In the genomic region with DNA sequence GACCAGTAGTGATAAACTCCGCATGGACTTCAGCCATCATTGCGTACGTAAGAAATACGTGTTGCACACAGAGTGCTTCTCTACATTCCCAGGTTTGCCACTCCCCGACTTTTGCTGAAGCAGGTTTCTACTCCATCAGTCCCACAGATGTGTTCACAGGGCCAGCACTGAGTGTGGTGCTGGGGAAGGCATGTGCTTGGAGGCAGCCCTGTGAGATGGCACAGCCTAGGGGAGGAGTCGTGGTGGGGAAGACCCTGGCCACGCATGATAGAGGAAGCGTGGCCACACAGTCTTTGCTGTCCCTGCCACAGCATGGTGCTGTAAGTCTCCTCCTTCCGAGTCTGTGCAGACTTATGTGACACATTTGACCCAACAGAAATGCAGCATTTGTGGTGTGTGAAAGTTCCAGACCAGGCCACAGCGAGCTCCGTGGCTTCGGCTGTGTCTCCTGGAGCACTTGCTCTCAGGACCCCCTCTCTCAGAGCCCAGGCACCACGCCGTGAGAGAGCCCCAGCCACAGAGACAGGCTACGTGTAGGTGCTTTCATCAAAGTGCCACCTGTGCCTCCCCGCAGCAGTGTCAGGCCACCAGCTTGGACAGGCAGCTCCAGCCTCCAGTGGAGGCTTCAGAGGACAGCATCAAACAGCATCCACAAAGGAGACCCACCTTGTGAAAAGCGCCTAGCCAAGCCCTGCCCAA, we compare ENCODE assay signal across 9 cellular contexts.
DNase-seq lines count a peak whose midpoint lies in the region; ATAC-seq and TF ChIP-seq lines count a peak whose summit lies in the region.
"Had no signal": no experiment of that assay in that cellular context is flagged by ENCODE, and none has a peak within 500 bp of the region (broad histone marks: within the 10 kb centered on the region; RNA-seq: fewer than 3 reads in every experiment).

No MANE protein-coding gene starts in this region.

- TF ChIP-seq CTCF in Panc1 (IDR thresholded peaks at IDR 0.05) (no peak), fibroblast of lung (conservative IDR thresholded peaks at IDR 0.05 in 1 of 2, IDR thresholded peaks at IDR 0.05 in 1 of 2; ENCODE audit: low read depth in 1 of 2, low read length in 2 of 2) (no peak)

- intact Hi-C loops in Panc1 (cut with micrococcal nuclease; ENCODE audit: unreplicated experiment), result no loop called here

- BruUV-seq in Panc1 (replicated peaks; lab: Mats Ljungman, UMichigan), result no TSS peak

- no peaks in the 10 kb centered on the region for H3K36me3 ChIP-seq in Panc1 (ENCODE audit: control insufficient read depth, insufficient read depth, low read length)
- no peaks in the 10 kb centered on the region for H3K36me3 ChIP-seq in fibroblast of lung (ENCODE audit: control insufficient read depth, insufficient read depth, low read length)
- H3K36me3 ChIP-seq: tibial artery had no signal

- DNase-seq in activated CD8-positive, alpha-beta memory T cell treated with anti-CD3 and anti-CD28 coated beads for 24 hours, result peak; percentile 77
- no peak for DNase-seq in activated CD8-positive, alpha-beta memory T cell treated with anti-CD3 and anti-CD28 coated beads, Interleukin-2, amount 50 U/mL, for 48 hours
- DNase-seq in Panc1 (ENCODE audit: low read depth, low spot score) (no peak), fibroblast of lung (ENCODE audit: low read depth in 2 of 2) (no peak), substantia nigra (lab: John Stamatoyannopoulos, UW) (peak in 3 of 49 donors; percentile 15 to 25 (median 16)), NAMALWA (ENCODE audit: low spot score) (no peak)
- no peak for DNase-seq in stimulated activated naive CD4-positive, alpha-beta T cell treated with Interleukin-2 at 50 U/mL for 16 hours (lab: John Stamatoyannopoulos, UW)

- CTCF ChIA-PET in Panc1 (lab: Charles Lee), result no interaction called here

- H3K27ac ChIP-seq in Panc1 (ENCODE audit: low read length), result 0 out of 2 replicates have a peak overlapping the region, but pooled peaks have one; percentile 13
- H3K27ac ChIP-seq in fibroblast of lung (ENCODE audit: insufficient read depth, low read length), result peak overlapping the region; percentile 92
- peak overlapping the region; percentile 36 for H3K27ac ChIP-seq in substantia nigra (ENCODE audit: low read depth, low read length, poor library complexity, severe bottlenecking)
- H3K27ac ChIP-seq: tibial artery had no signal

- no peak overlapping the region for H3K4me2 ChIP-seq in fibroblast of lung (ENCODE audit: extremely low read depth, insufficient read depth, low read length)

- ATAC-seq in Panc1 (0 out of 2 replicates have a peak, but pooled peaks have one; percentile 15), GM21423 (IDR thresholded peaks at IDR 0.05; ENCODE audit: unreplicated experiment) (no peak)

- H3K4me3 ChIP-seq in Panc1 (ENCODE audit: low read depth in 2 of 2, low read length in 2 of 2) (no peak overlapping the region), fibroblast of lung (replicated peaks in 1 of 4; ENCODE audit: control extremely low read depth in 1 of 4, insufficient read depth in 1 of 4, low read depth in 3 of 4, low read length in 4 of 4) (no peak overlapping the region)
- H3K4me3 ChIP-seq: tibial artery had no signal

- H3K4me1 ChIP-seq in Panc1 (ENCODE audit: control insufficient read depth, insufficient read depth, low read length) (peaks cover 10% of the 10 kb centered on the region), fibroblast of lung (ENCODE audit: control insufficient read depth, extremely low read depth, insufficient read depth, low read length) (peaks cover 40% of the 10 kb centered on the region)

- H3K9me3 ChIP-seq in Panc1 (ENCODE audit: control insufficient read depth, insufficient read depth, low read depth, low read length) (no peaks in the 10 kb centered on the region), fibroblast of lung (ENCODE audit: control insufficient read depth, insufficient read depth, low read depth, low read length) (no peaks in the 10 kb centered on the region)
- H3K9me3 ChIP-seq: tibial artery had no signal

- POLR2A ChIA-PET in Panc1 (lab: Charles Lee), result no interaction called here

- no peak overlapping the region for H2AFZ ChIP-seq in fibroblast of lung (ENCODE audit: low read length)

- no peaks in the 10 kb centered on the region for H4K20me1 ChIP-seq in fibroblast of lung (ENCODE audit: control insufficient read depth, extremely low read depth, insufficient read depth, low read length)

- H3K79me2 ChIP-seq in fibroblast of lung (ENCODE audit: control insufficient read depth, insufficient read depth, low read length), result no peaks in the 10 kb centered on the region

- H3K27me3 ChIP-seq in Panc1 (ENCODE audit: control insufficient read depth, insufficient read depth, low read length), result no peaks in the 10 kb centered on the region
- H3K27me3 ChIP-seq in fibroblast of lung (ENCODE audit: control insufficient read depth, insufficient read depth, low read length), result no peaks in the 10 kb centered on the region
- H3K27me3 ChIP-seq: tibial artery had no signal

- peak overlapping the region; percentile 25 for H3K9ac ChIP-seq in fibroblast of lung (ENCODE audit: insufficient read depth, low read length)

- in situ Hi-C loops in Panc1 (cut with HindIII; ENCODE audit: low pct_unique_long_range_greater_than_20kb, low sequenced_read_pairs), result no loop called here

Comparison
In these comparisons a context has a peak if more than half of its experiments do, and no peak if none do; other contexts are left out.
1. H3K27ac ChIP-seq: peak in every context shown above with its lines; median percentile 92 in fibroblast of lung; 36 in substantia nigra; 13 in Panc1.